Comparison of ENCODE assay signal across 18 cellular contexts in the genomic region with DNA sequence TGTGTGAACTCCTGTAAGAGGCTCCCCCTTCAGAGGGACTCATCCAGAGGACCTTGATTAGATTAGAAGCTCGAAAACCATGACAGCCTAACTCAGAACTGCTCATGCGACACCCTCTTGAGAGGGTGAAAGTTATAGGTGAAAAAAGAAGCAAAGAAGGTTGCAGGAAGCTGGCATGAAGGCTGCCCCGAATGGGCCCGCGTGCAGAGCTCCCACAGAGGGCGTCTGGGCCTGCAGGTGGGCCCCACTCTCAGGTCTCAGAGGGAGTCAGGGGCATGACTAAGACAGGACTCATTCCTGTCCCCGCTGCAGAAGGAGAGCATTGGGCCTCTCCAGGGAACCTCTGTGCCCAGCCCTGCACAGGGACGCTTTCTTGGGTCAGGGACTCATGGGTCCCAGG.
DNase-seq lines count a peak whose midpoint lies in the region; ATAC-seq lines count a peak whose summit lies in the region.
"Had no signal": no experiment of that assay in that cellular context is flagged by ENCODE, and none has a peak within 500 bp of the region (broad histone marks: within the 10 kb centered on the region; RNA-seq: fewer than 3 reads in every experiment).

No MANE protein-coding gene starts in this region.

- peak; percentile 64 for ATAC-seq in GM18511 (IDR thresholded peaks at IDR 0.05; ENCODE audit: unreplicated experiment)
- ATAC-seq in GM19463 (IDR thresholded peaks at IDR 0.05; ENCODE audit: unreplicated experiment) = peak; percentile 36
- ATAC-seq in HG02759 (IDR thresholded peaks at IDR 0.05; ENCODE audit: unreplicated experiment) = peak; percentile 52
- no peak for ATAC-seq in GM21528 (IDR thresholded peaks at IDR 0.05; ENCODE audit: low FRiP score, unreplicated experiment)
- no peak for ATAC-seq in activated naive CD4-positive, alpha-beta T cell treated with anti-CD3 and anti-CD28 coated beads, Interleukin-2, amount 50 U/mL, for 72 hours
- no peak for ATAC-seq in HG03135 (IDR thresholded peaks at IDR 0.05; ENCODE audit: unreplicated experiment)
- ATAC-seq: CD8-positive, alpha-beta T cell; GM23338; PC-3; T-helper 17 cell had no signal

- DNase-seq in posterior vena cava (ENCODE audit: low spot score) = peak; percentile 29
- DNase-seq in activated naive CD4-positive, alpha-beta T cell treated with anti-CD3 and anti-CD28 coated beads, Interleukin-2, amount 50 U/mL, for 72 hours (ENCODE audit: low spot score in 2 of 2) = no peak
- no peak for DNase-seq in activated gamma-delta T cell treated with Interleukin-2 at 50 U/mL for 16 hours
- DNase-seq: CD8-positive, alpha-beta T cell; DMS79; NCI-H187 treated with DMSO at 0.1 percent for 48 hours; NCI-H69; NK-92 treated with Interleukin-12 subunit alpha and Interleukin-12 subunit beta, amount 100 ng/mL, for 24 hours; PC-3; SJCRH30; T-helper 17 cell had no signal

- intact Hi-C loops in posterior vena cava (cut with DNase I) = no loop called here

- H3K27ac Mint-ChIP-seq in activated naive CD4-positive, alpha-beta T cell treated with anti-CD3 and anti-CD28 coated beads, Interleukin-2, amount 50 U/mL, for 72 hours = no peak overlapping the region
- H3K27ac Mint-ChIP-seq: CD8-positive, alpha-beta T cell; GM23338; IgD-negative memory B cell; T-helper 17 cell had no signal

- no peaks in the 10 kb centered on the region for H3K9me3 Mint-ChIP-seq in activated naive CD4-positive, alpha-beta T cell treated with anti-CD3 and anti-CD28 coated beads, Interleukin-2, amount 50 U/mL, for 72 hours
- H3K9me3 Mint-ChIP-seq: CD8-positive, alpha-beta T cell; GM23338; IgD-negative memory B cell had no signal

- no peaks in the 10 kb centered on the region for H3K36me3 Mint-ChIP-seq in activated naive CD4-positive, alpha-beta T cell treated with anti-CD3 and anti-CD28 coated beads, Interleukin-2, amount 50 U/mL, for 72 hours
- H3K36me3 Mint-ChIP-seq: CD8-positive, alpha-beta T cell; IgD-negative memory B cell had no signal

Comparison
In these comparisons a context has a peak if more than half of its experiments do, and no peak if none do; other contexts are left out.
1. ATAC-seq: peak in GM18511 (single experiment), GM19463 (single experiment) and HG02759 (single experiment); none in GM21528 (single experiment), activated naive CD4-positive, alpha-beta T cell treated with anti-CD3 and anti-CD28 coated beads, Interleukin-2, amount 50 U/mL, for 72 hours (0 of 2) and HG03135 (single experiment).